Comparison of ENCODE assay signal across 8 cellular contexts in genomic region chr4:108492816-108493595, GRCh38.
DNase-seq lines count a peak whose midpoint lies in the region; ATAC-seq lines count a peak whose summit lies in the region.

No MANE protein-coding gene starts in this region.

- ATAC-seq in GM18498 (IDR thresholded peaks at IDR 0.05; ENCODE audit: unreplicated experiment), result peak; percentile 58
- no peak for ATAC-seq in GM19328 (IDR thresholded peaks at IDR 0.05; ENCODE audit: unreplicated experiment)
- no peak for ATAC-seq in GM18858 (IDR thresholded peaks at IDR 0.05; ENCODE audit: unreplicated experiment)
- no peak for ATAC-seq in HG02763 (IDR thresholded peaks at IDR 0.05; ENCODE audit: unreplicated experiment)

- DNase-seq in NAMALWA (ENCODE audit: low spot score) (peak; percentile 41), astrocyte of the hippocampus (ENCODE audit: low read depth, low spot score) (peak; percentile 28), non-pigmented ciliary epithelial cell (ENCODE audit: low read depth) (peak; percentile 1), NCI-H2171 (lab: John Stamatoyannopoulos, UW) (no peak)
